Comparison of ENCODE assay signal across 37 cellular contexts in genomic region chr2:95722331-95722730, GRCh38.
"Had no signal": no experiment of that assay in that cellular context is flagged by ENCODE, and none has a peak within 500 bp of the region (broad histone marks: within the 10 kb centered on the region; RNA-seq: fewer than 3 reads in every experiment).

No MANE protein-coding gene starts in this region.

- H3K4me3 ChIP-seq: adrenal gland, cardiac muscle cell had no signal

- H3K27ac Mint-ChIP-seq: activated B cell treated with CpG ODN at 0.5 μM for 24 hours; activated CD4-positive, alpha-beta memory T cell treated with anti-CD3 and anti-CD28 coated beads for 36 hours; activated CD4-positive, alpha-beta T cell treated with anti-CD3 and anti-CD28 coated beads, Interleukin-2, amount 10 ng/mL, durations not matched to agents 24 days and 14 days; activated CD8-positive, alpha-beta T cell treated with anti-CD3 and anti-CD28 coated beads for 36 hours; activated naive CD4-positive, alpha-beta T cell treated with anti-CD3 and anti-CD28 coated beads for 36 hours; activated naive CD4-positive, alpha-beta T cell treated with anti-CD3 and anti-CD28 coated beads, Interleukin-2, amount 50 U/mL, for 72 hours; activated naive CD8-positive, alpha-beta T cell treated with anti-CD3 and anti-CD28 coated beads for 36 hours; activated T-cell treated with anti-CD3 and anti-CD28 coated beads, Interleukin-2, amount 50 U/mL, for 72 hours; activated T-helper 1 cell treated with anti-CD3 and anti-CD28 coated beads, Interleukin-12 subunit alpha, Interleukin-12 subunit beta, Interleukin-2, Interleukin-4 antibody, amounts not matched to agents 30 ng/mL and 10 ng/mL and 1 ng/mL, durations not matched to agents 14 hours and 24 hours and 36 hours; activated T-helper 17 cell treated with anti-CD3 and anti-CD28 coated beads, Interleukin-2, amount 50 U/mL, for 72 hours; brain; T-helper 1 cell treated with Interleukin-12 subunit alpha and Interleukin-12 subunit beta and Interleukin-4 antibody, amounts not matched to agents 30 μg/mL and 1 μg/mL, for 36 hours; T-helper 2 cell treated with Interferon-gamma antibody and Interleukin-4, amounts not matched to agents 5 μg/mL and 100 μg/mL, for 36 hours had no signal

- H3K36me3 Mint-ChIP-seq: activated CD4-positive, alpha-beta memory T cell treated with anti-CD3 and anti-CD28 coated beads for 36 hours; activated naive CD4-positive, alpha-beta T cell treated with anti-CD3 and anti-CD28 coated beads, Interleukin-2, amount 50 U/mL, for 72 hours; activated naive CD8-positive, alpha-beta T cell treated with anti-CD3 and anti-CD28 coated beads for 36 hours; brain had no signal

- ATAC-seq: activated CD8-positive, alpha-beta T cell treated with anti-CD3 and anti-CD28 coated beads for 36 hours; activated naive CD4-positive, alpha-beta T cell treated with anti-CD3 and anti-CD28 coated beads, Interleukin-2, amount 50 U/mL, for 72 hours; activated T-cell treated with anti-CD3 and anti-CD28 coated beads, Interleukin-2, amount 50 U/mL, for 4 hours; activated T-cell treated with anti-CD3 and anti-CD28 coated beads, Interleukin-2, amount 50 U/mL, for 72 hours; activated T-helper 17 cell treated with anti-CD3 and anti-CD28 coated beads, Interleukin-2, amount 50 U/mL, for 72 hours had no signal

- H3K9me3 Mint-ChIP-seq: activated B cell treated with CpG ODN at 0.5 μM for 24 hours; activated CD4-positive, alpha-beta memory T cell treated with anti-CD3 and anti-CD28 coated beads for 36 hours; activated CD4-positive, alpha-beta T cell treated with anti-CD3 and anti-CD28 coated beads, Interleukin-2, amount 10 ng/mL, durations not matched to agents 24 days and 14 days; activated CD8-positive, alpha-beta T cell treated with anti-CD3 and anti-CD28 coated beads for 36 hours; activated naive CD4-positive, alpha-beta T cell treated with anti-CD3 and anti-CD28 coated beads for 36 hours; activated naive CD4-positive, alpha-beta T cell treated with anti-CD3 and anti-CD28 coated beads, Interleukin-2, amount 50 U/mL, for 72 hours; activated naive CD8-positive, alpha-beta T cell treated with anti-CD3 and anti-CD28 coated beads for 36 hours; activated T-cell treated with anti-CD3 and anti-CD28 coated beads, Interleukin-2, amount 50 U/mL, for 4 hours; activated T-cell treated with anti-CD3 and anti-CD28 coated beads, Interleukin-2, amount 50 U/mL, for 72 hours; activated T-helper 1 cell treated with anti-CD3 and anti-CD28 coated beads, Interleukin-12 subunit alpha, Interleukin-12 subunit beta, Interleukin-2, Interleukin-4 antibody, amounts not matched to agents 30 ng/mL and 10 ng/mL and 1 ng/mL, durations not matched to agents 14 hours and 24 hours and 36 hours; activated T-helper 17 cell treated with anti-CD3 and anti-CD28 coated beads, Interleukin-2, amount 50 U/mL, for 72 hours; central memory CD8-positive, alpha-beta T cell; T-helper 1 cell treated with Interleukin-12 subunit alpha and Interleukin-12 subunit beta and Interleukin-4 antibody, amounts not matched to agents 30 μg/mL and 1 μg/mL, for 36 hours; T-helper 2 cell treated with Interferon-gamma antibody and Interleukin-4, amounts not matched to agents 5 μg/mL and 100 μg/mL, for 36 hours had no signal

- DNase-seq: activated B cell treated with CpG ODN at 0.5 μM for 24 hours; activated CD4-positive, alpha-beta memory T cell treated with anti-CD3 and anti-CD28 coated beads for 36 hours; activated CD4-positive, alpha-beta T cell treated with anti-CD3 and anti-CD28 coated beads for 4 hours; activated CD4-positive, alpha-beta T cell treated with anti-CD3 and anti-CD28 coated beads, Interleukin-2, amount 10 ng/mL, durations not matched to agents 24 days and 14 days; activated CD4-positive, alpha-beta T cell treated with anti-CD3 and anti-CD28 coated beads, Interleukin-2, amount 50 U/mL, for 1 hour; activated CD4-positive, alpha-beta T cell treated with anti-CD3 and anti-CD28 coated beads, Interleukin-2, amount 50 U/mL, for 4 hours; activated CD4-positive, CD25-positive, alpha-beta regulatory T cell treated with anti-CD3 and anti-CD28 coated beads, Interleukin-2, amount 50 U/mL, for 72 hours; activated CD8-positive, alpha-beta memory T cell treated with anti-CD3 and anti-CD28 coated beads, Interleukin-2, amount 50 U/mL, for 4 hours; activated CD8-positive, alpha-beta T cell treated with anti-CD3 and anti-CD28 coated beads for 36 hours; activated effector memory CD4-positive, alpha-beta T cell treated with anti-CD3 and anti-CD28 coated beads, Interleukin-2, amount 50 U/mL, for 16 hours; activated gamma-delta T cell treated with Interleukin-2 at 50 U/mL for 16 hours; activated naive CD4-positive, alpha-beta T cell; activated naive CD4-positive, alpha-beta T cell treated with anti-CD3 and anti-CD28 coated beads for 36 hours; activated naive CD4-positive, alpha-beta T cell treated with anti-CD3 and anti-CD28 coated beads, Interleukin-2, amount 50 U/mL, for 16 hours; activated naive CD8-positive, alpha-beta T cell treated with anti-CD3 and anti-CD28 coated beads for 36 hours; activated T-cell treated with anti-CD3 and anti-CD28 coated beads for 4 hours; activated T-cell treated with anti-CD3 and anti-CD28 coated beads, Interleukin-2, amount 50 U/mL, for 1 hour; activated T-cell treated with anti-CD3 and anti-CD28 coated beads, Interleukin-2, amount 50 U/mL, for 4 hours; activated T-cell treated with anti-CD3 and anti-CD28 coated beads, Interleukin-2, amount 50 U/mL, for 72 hours; adrenal gland; amniotic stem cell; aorta; caudate nucleus; cerebellar nuclear complex; T-helper 1 cell; T-helper 2 cell; T-helper 9 cell had no signal

- H3K27me3 Mint-ChIP-seq: activated CD4-positive, alpha-beta memory T cell treated with anti-CD3 and anti-CD28 coated beads for 36 hours; activated naive CD8-positive, alpha-beta T cell treated with anti-CD3 and anti-CD28 coated beads for 36 hours; activated T-helper 17 cell treated with anti-CD3 and anti-CD28 coated beads, Interleukin-2, amount 50 U/mL, for 72 hours had no signal

- H3K36me3 ChIP-seq: adrenal gland, cardiac muscle cell had no signal

- H3K27me3 ChIP-seq: adrenal gland, cardiac muscle cell had no signal

- H3K9me3 ChIP-seq: adrenal gland had no signal

- H3K27ac ChIP-seq: adrenal gland, cardiac muscle cell, VCaP had no signal

- H3K4me3 Mint-ChIP-seq: activated B cell treated with CpG ODN at 0.5 μM for 24 hours; activated CD4-positive, alpha-beta memory T cell treated with anti-CD3 and anti-CD28 coated beads for 36 hours; activated CD4-positive, alpha-beta T cell treated with anti-CD3 and anti-CD28 coated beads, Interleukin-2, amount 10 ng/mL, durations not matched to agents 24 days and 14 days; activated CD8-positive, alpha-beta T cell treated with anti-CD3 and anti-CD28 coated beads for 36 hours; activated naive CD4-positive, alpha-beta T cell treated with anti-CD3 and anti-CD28 coated beads for 36 hours; activated naive CD8-positive, alpha-beta T cell treated with anti-CD3 and anti-CD28 coated beads for 36 hours; activated T-cell treated with anti-CD3 and anti-CD28 coated beads, Interleukin-2, amount 50 U/mL, for 4 hours; activated T-cell treated with anti-CD3 and anti-CD28 coated beads, Interleukin-2, amount 50 U/mL, for 72 hours; activated T-helper 1 cell treated with anti-CD3 and anti-CD28 coated beads, Interleukin-12 subunit alpha, Interleukin-12 subunit beta, Interleukin-2, Interleukin-4 antibody, amounts not matched to agents 30 ng/mL and 10 ng/mL and 1 ng/mL, durations not matched to agents 14 hours and 24 hours and 36 hours; activated T-helper 17 cell treated with anti-CD3 and anti-CD28 coated beads, Interleukin-2, amount 50 U/mL, for 72 hours; brain; central memory CD8-positive, alpha-beta T cell; T-helper 1 cell treated with Interleukin-12 subunit alpha and Interleukin-12 subunit beta and Interleukin-4 antibody, amounts not matched to agents 30 μg/mL and 1 μg/mL, for 36 hours; T-helper 2 cell treated with Interferon-gamma antibody and Interleukin-4, amounts not matched to agents 5 μg/mL and 100 μg/mL, for 36 hours had no signal

- H3K4me1 ChIP-seq: adrenal gland had no signal

- FAIRE-seq: TTC549 had no signal

- H3K4me1 Mint-ChIP-seq: activated B cell treated with CpG ODN at 0.5 μM for 24 hours; activated CD4-positive, alpha-beta T cell treated with anti-CD3 and anti-CD28 coated beads, Interleukin-2, amount 10 ng/mL, durations not matched to agents 24 days and 14 days; activated naive CD8-positive, alpha-beta T cell treated with anti-CD3 and anti-CD28 coated beads for 36 hours; activated T-helper 17 cell treated with anti-CD3 and anti-CD28 coated beads, Interleukin-2, amount 50 U/mL, for 72 hours; brain; central memory CD8-positive, alpha-beta T cell had no signal
